6 cellular contexts compared by ENCODE assay signal in the genomic region with DNA sequence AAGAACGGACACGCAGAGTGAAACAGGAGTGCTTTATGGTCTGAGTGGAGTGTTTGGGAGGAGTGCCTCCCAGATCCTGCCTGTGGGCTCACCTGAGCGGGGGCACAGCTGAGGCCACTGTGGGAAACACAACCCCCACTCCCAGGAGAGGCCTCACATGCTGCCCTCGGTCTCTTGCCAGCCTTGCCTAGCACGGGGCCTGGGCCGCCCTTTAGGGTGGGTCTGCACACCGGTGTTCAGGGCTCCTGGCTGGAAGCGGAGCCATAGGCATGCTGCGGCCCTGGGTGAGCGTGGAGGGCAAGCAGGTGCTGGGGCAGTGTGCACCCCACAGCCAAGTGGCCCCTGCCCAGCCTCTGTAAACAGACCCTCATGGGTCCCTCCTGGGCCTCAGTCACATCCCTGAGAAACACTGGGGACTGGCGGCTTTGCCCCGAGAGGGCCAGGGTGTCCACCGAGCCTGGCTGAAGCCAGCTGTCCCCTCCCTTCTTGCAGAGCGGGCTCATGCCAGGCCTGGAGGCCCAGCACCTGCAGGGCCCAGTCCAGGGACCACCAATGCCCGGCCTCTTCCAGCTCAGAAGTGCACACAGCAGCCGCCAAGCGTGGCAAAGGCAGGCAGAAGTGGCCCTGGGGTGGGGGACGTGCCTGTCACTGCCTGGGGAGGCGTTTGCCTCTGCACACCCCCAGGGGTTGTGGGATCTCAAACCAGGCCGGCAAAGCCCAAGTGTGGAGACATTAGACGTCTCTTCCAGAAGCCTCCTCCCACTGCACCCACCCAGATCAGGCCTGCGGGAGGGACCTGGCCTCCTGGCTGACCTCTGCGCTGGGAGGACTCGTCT.
A peak's percentile ranks its signal among the peaks of the same experiment; 100 is the strongest.
DNase-seq lines count a peak whose midpoint lies in the region; ATAC-seq, FAIRE-seq and TF ChIP-seq lines count a peak whose summit lies in the region.
"Not testable (repeated sequence)": the region's sequence is repeated elsewhere in the genome, so short reads cannot be mapped to it uniquely, and the experiment has no call there.

No MANE protein-coding gene starts in this region.

- not testable (repeated sequence) for H3K9me3 ChIP-seq in RWPE2 (ENCODE audit: severe bottlenecking); kidney (ENCODE audit: control insufficient read depth in 1 of 2, low read length in 2 of 2); upper lobe of right lung

- not testable (repeated sequence) for FAIRE-seq in kidney (lab: Jason Lieb, UNC)

- DNase-seq in CD14-positive monocyte (ENCODE audit: low spot score): peak; percentile 46
- peak; percentile 4 for DNase-seq in GM20000 (ENCODE audit: low spot score)
- peak; percentile 4 for DNase-seq in NCI-H69 (lab: John Stamatoyannopoulos, UW)
- DNase-seq in RWPE2 (ENCODE audit: low spot score): not testable (repeated sequence)
- DNase-seq in kidney: peak; percentile 57
- peak; percentile 57 for DNase-seq in upper lobe of right lung

- not testable (repeated sequence) for H3K36me3 ChIP-seq in RWPE2 (ENCODE audit: low read depth); kidney (ENCODE audit: control insufficient read depth in 1 of 2, insufficient read depth in 2 of 2, low read length in 2 of 2); upper lobe of right lung

- not testable (repeated sequence) for H3K27ac ChIP-seq in RWPE2 (ENCODE audit: poor library complexity, severe bottlenecking); kidney (ENCODE audit: low read depth in 2 of 2, low read length in 2 of 2); upper lobe of right lung

- TF ChIP-seq CTCF in CD14-positive monocyte (IDR thresholded peaks at IDR 0.05); GM20000 (IDR thresholded peaks at IDR 0.05; ENCODE audit: extremely low read depth, missing control alignments); RWPE2 (IDR thresholded peaks at IDR 0.05; ENCODE audit: poor library complexity, severe bottlenecking); kidney (IDR thresholded peaks at IDR 0.05; ENCODE audit: borderline replicate concordance, extremely low read depth, insufficient read depth); upper lobe of right lung (IDR thresholded peaks at IDR 0.05): not testable (repeated sequence)

- H3K4me3 Mint-ChIP-seq in CD14-positive monocyte: not testable (repeated sequence)

- H3K4me1 ChIP-seq in RWPE2 (ENCODE audit: insufficient read depth, poor library complexity, severe bottlenecking); kidney (ENCODE audit: control insufficient read depth in 1 of 2, insufficient read depth in 1 of 2, low read depth in 1 of 2, low read length in 2 of 2); upper lobe of right lung: not testable (repeated sequence)

- intact Hi-C loops in CD14-positive monocyte (cut with micrococcal nuclease); kidney (cut with DNase I); upper lobe of right lung (cut with DNase I): not testable (repeated sequence)

- H3K36me3 Mint-ChIP-seq in CD14-positive monocyte: not testable (repeated sequence)

- not testable (repeated sequence) for H3K9ac ChIP-seq in kidney (ENCODE audit: low read length in 2 of 2)

- H3K4me1 Mint-ChIP-seq in CD14-positive monocyte: not testable (repeated sequence)

- ATAC-seq in RWPE2 (ENCODE audit: low read depth): 0 out of 3 replicates have a peak, but pooled peaks have one; percentile 7
- ATAC-seq in upper lobe of right lung: not testable (repeated sequence)

- not testable (repeated sequence) for H3K27me3 Mint-ChIP-seq in CD14-positive monocyte (ENCODE audit: low read depth in 3 of 3)

- not testable (repeated sequence) for H3K27ac Mint-ChIP-seq in CD14-positive monocyte

- H3K9me3 Mint-ChIP-seq in CD14-positive monocyte: peaks cover 7 to 20% (median 14%) of the 10 kb centered on the region in 7 donors

- not testable (repeated sequence) for H3K4me3 ChIP-seq in RWPE2 (ENCODE audit: severe bottlenecking); kidney (ENCODE audit: low read length in 2 of 2); upper lobe of right lung

- H3K27me3 ChIP-seq in RWPE2 (ENCODE audit: insufficient read depth, poor library complexity, severe bottlenecking); upper lobe of right lung: not testable (repeated sequence)
